ENCODE assay signal across 27 cellular contexts in genomic region chr22:27690596-27690995, GRCh38.
"Had no signal": no experiment of that assay in that cellular context is flagged by ENCODE, and none has a peak within 500 bp of the region (broad histone marks: within the 10 kb centered on the region; RNA-seq: fewer than 3 reads in every experiment).

No MANE protein-coding gene starts in this region.

- H3K4me3 Mint-ChIP-seq: activated CD4-positive, alpha-beta memory T cell treated with anti-CD3 and anti-CD28 coated beads for 36 hours; activated CD4-positive, alpha-beta T cell treated with anti-CD3 and anti-CD28 coated beads for 36 hours; activated CD4-positive, alpha-beta T cell treated with anti-CD3 and anti-CD28 coated beads, Interleukin-2, amount 10 ng/mL, durations not matched to agents 24 days and 14 days; activated naive CD8-positive, alpha-beta T cell; activated T-cell treated with anti-CD3 and anti-CD28 coated beads, Interleukin-2, amount 50 U/mL, for 4 hours; activated T-helper 17 cell treated with anti-CD3 and anti-CD28 coated beads, Interleukin-2, amount 50 U/mL, for 72 hours; T-cell; T-helper 1 cell treated with Interleukin-12 subunit alpha and Interleukin-12 subunit beta and Interleukin-4 antibody, amounts not matched to agents 30 μg/mL and 1 μg/mL, for 36 hours had no signal

- H3K27ac Mint-ChIP-seq: activated CD4-positive, alpha-beta memory T cell treated with anti-CD3 and anti-CD28 coated beads for 36 hours; activated CD4-positive, alpha-beta T cell treated with anti-CD3 and anti-CD28 coated beads for 36 hours; activated CD4-positive, alpha-beta T cell treated with anti-CD3 and anti-CD28 coated beads, Interleukin-2, amount 10 ng/mL, durations not matched to agents 24 days and 14 days; activated naive CD8-positive, alpha-beta T cell; activated T-helper 17 cell treated with anti-CD3 and anti-CD28 coated beads, Interleukin-2, amount 50 U/mL, for 72 hours; T-cell; T-helper 1 cell treated with Interleukin-12 subunit alpha and Interleukin-12 subunit beta and Interleukin-4 antibody, amounts not matched to agents 30 μg/mL and 1 μg/mL, for 36 hours had no signal

- ATAC-seq: activated CD4-positive, alpha-beta T cell treated with anti-CD3 and anti-CD28 coated beads for 36 hours; activated T-cell treated with anti-CD3 and anti-CD28 coated beads, Interleukin-2, amount 50 U/mL, for 4 hours; activated T-helper 17 cell treated with anti-CD3 and anti-CD28 coated beads, Interleukin-2, amount 50 U/mL, for 72 hours; heart left ventricle; T-cell had no signal

- H3K9me3 Mint-ChIP-seq: activated CD4-positive, alpha-beta T cell treated with anti-CD3 and anti-CD28 coated beads, Interleukin-2, amount 10 ng/mL, durations not matched to agents 24 days and 14 days; activated T-cell treated with anti-CD3 and anti-CD28 coated beads, Interleukin-2, amount 50 U/mL, for 4 hours; activated T-helper 17 cell treated with anti-CD3 and anti-CD28 coated beads, Interleukin-2, amount 50 U/mL, for 72 hours had no signal

- H3K9me3 ChIP-seq: colonic mucosa, esophagus squamous epithelium had no signal

- H3K36me3 ChIP-seq: brain microvascular endothelial cell, colonic mucosa, esophagus squamous epithelium, heart left ventricle had no signal

- H3K4me1 Mint-ChIP-seq: activated CD4-positive, alpha-beta T cell treated with anti-CD3 and anti-CD28 coated beads for 36 hours; activated CD4-positive, alpha-beta T cell treated with anti-CD3 and anti-CD28 coated beads, Interleukin-2, amount 10 ng/mL, durations not matched to agents 24 days and 14 days; activated T-helper 17 cell treated with anti-CD3 and anti-CD28 coated beads, Interleukin-2, amount 50 U/mL, for 72 hours; T-cell had no signal

- H3K27ac ChIP-seq: brain microvascular endothelial cell, colonic mucosa, epithelial cell of prostate, esophagus squamous epithelium, heart left ventricle had no signal

- H3K27me3 ChIP-seq: brain microvascular endothelial cell, colonic mucosa, esophagus squamous epithelium, heart left ventricle had no signal

- DNase-seq: activated CD4-positive, alpha-beta memory T cell treated with anti-CD3 and anti-CD28 coated beads for 36 hours; activated CD4-positive, alpha-beta T cell treated with anti-CD3 and anti-CD28 coated beads for 36 hours; activated CD4-positive, alpha-beta T cell treated with anti-CD3 and anti-CD28 coated beads, Interleukin-2, amount 10 ng/mL, durations not matched to agents 24 days and 14 days; activated CD4-positive, CD25-positive, alpha-beta regulatory T cell; activated CD4-positive, CD25-positive, alpha-beta regulatory T cell treated with anti-CD3 and anti-CD28 coated beads, Interleukin-2, amount 50 U/mL, for 72 hours; activated effector memory CD4-positive, alpha-beta T cell treated with Interleukin-2 at 50 U/mL for 16 hours; activated gamma-delta T cell treated with Interleukin-2 at 50 U/mL for 16 hours; activated naive CD4-positive, alpha-beta T cell treated with anti-CD3 and anti-CD28 coated beads, Interleukin-2, amount 50 U/mL, for 16 hours; activated naive CD4-positive, alpha-beta T cell treated with Interleukin-2 at 50 U/mL for 16 hours; activated T-cell treated with anti-CD3 and anti-CD28 coated beads, Interleukin-2, amount 50 U/mL, for 4 hours; amniotic stem cell; anterior cingulate cortex; brain microvascular endothelial cell; caudate nucleus; colonic mucosa; effector CD8-positive, alpha-beta T cell; esophagus squamous epithelium; foreskin fibroblast; glutamatergic neuron; heart left ventricle; SW 1271; T-cell; T1000 had no signal

- H3K27me3 Mint-ChIP-seq: activated CD4-positive, alpha-beta T cell treated with anti-CD3 and anti-CD28 coated beads, Interleukin-2, amount 10 ng/mL, durations not matched to agents 24 days and 14 days had no signal

- H3K4me3 ChIP-seq: colonic mucosa, esophagus squamous epithelium, heart left ventricle had no signal

- H3K36me3 Mint-ChIP-seq: activated CD4-positive, alpha-beta memory T cell treated with anti-CD3 and anti-CD28 coated beads for 36 hours; activated naive CD8-positive, alpha-beta T cell; T-cell had no signal

- H3K4me1 ChIP-seq: colonic mucosa had no signal
